20 cellular contexts compared by ENCODE assay signal in the genomic region with DNA sequence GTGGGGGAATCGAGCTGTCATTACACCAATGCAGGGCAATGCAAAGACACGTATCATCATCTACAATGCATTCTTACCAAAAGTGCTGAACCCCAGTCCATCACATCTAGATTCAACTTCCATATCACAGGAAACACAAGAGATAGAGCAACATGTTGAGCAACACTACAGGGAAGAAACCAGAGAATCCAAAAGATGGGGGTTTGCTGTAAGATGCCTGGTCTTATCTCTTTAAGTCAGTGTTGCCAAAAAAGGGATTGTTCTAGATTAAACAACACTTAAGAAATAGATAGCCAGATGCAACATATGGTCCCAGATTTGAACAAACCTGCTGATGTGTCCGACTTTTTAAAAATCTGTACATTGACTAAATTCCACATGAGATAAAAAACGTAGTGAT.
DNase-seq lines count a peak whose midpoint lies in the region; ATAC-seq, FAIRE-seq and TF ChIP-seq lines count a peak whose summit lies in the region.
"Had no signal": no experiment of that assay in that cellular context is flagged by ENCODE, and none has a peak within 500 bp of the region (broad histone marks: within the 10 kb centered on the region; RNA-seq: fewer than 3 reads in every experiment).

No MANE protein-coding gene starts in this region.

- no peaks in the 10 kb centered on the region for H4K20me1 ChIP-seq in K562 (replicated peaks; ENCODE audit: control insufficient read depth, insufficient read depth, low read length)

- TF ChIP-seq RAD21 in K562 (CRISPR knock-in tag; conservative IDR thresholded peaks at IDR 0.05 in 1 of 2, IDR thresholded peaks at IDR 0.05 in 1 of 2): no peak

- POLR2A ChIA-PET in K562 (lab: Yijun Ruan, JAX): no interaction called here

- TF ChIP-seq POLR2A in K562 (conservative IDR thresholded peaks at IDR 0.05): no peak

- FAIRE-seq in K562 (lab: Jason Lieb, UNC): no peak
- FAIRE-seq: A549, D721Med, G401.6, GM12891, GM19239 had no signal

- DNase-seq in NCI-H226: peak; percentile 29
- no peak for DNase-seq in K562 (ENCODE audit: extremely low read depth in 1 of 4, low spot score in 3 of 4)
- DNase-seq in fibroblast of villous mesenchyme (ENCODE audit: low read depth): peak; percentile 66
- no peak for DNase-seq in posterior cingulate gyrus
- DNase-seq: AML-193; Caco-2; Calu3; CD4-positive, alpha-beta T cell; CD8-positive, alpha-beta T cell; DMS79 treated with DMSO at 0.1 percent for 48 hours; GF-D8 had no signal

- H3K4me3 ChIP-seq in K562 (no peak overlapping the region), fibroblast of villous mesenchyme (ENCODE audit: low read depth, low read length) (no peak overlapping the region)
- H3K4me3 ChIP-seq: A549; BLaER1 treated with 17β-estradiol and CSF1 and Interleukin-3, amounts not matched to agents 10 nM and 100 nM had no signal

- no TSS peak for BruUV-seq in K562 (replicated peaks; lab: Mats Ljungman, UMichigan)

- no peaks in the 10 kb centered on the region for H3K4me1 ChIP-seq in K562 (replicated peaks in 1 of 2; ENCODE audit: control insufficient read depth in 2 of 2, insufficient read depth in 2 of 2, low read length in 2 of 2)
- H3K4me1 ChIP-seq: Caco-2 had no signal

- H3K79me2 ChIP-seq in K562 (ENCODE audit: control insufficient read depth, insufficient read depth, low read length): no peaks in the 10 kb centered on the region

- no peak for TF ChIP-seq CTCF in K562 (IDR thresholded peaks at IDR 0.05 in 2 of 3, conservative IDR thresholded peaks at IDR 0.05 in 1 of 3; ENCODE audit: insufficient read depth in 2 of 3, low read depth in 1 of 3, low read length in 3 of 3)
- TF ChIP-seq CTCF in fibroblast of villous mesenchyme (IDR thresholded peaks at IDR 0.05; ENCODE audit: insufficient read depth, low read depth, low read length): no peak

- ATAC-seq in K562 (no peak), GM19324 (IDR thresholded peaks at IDR 0.05; ENCODE audit: low FRiP score, unreplicated experiment) (no peak)
- ATAC-seq: A549; CD8-positive, alpha-beta T cell had no signal

- no peak for TF ChIP-seq EP300 in K562 (IDR thresholded peaks at IDR 0.05; ENCODE audit: low read length)

- no peak overlapping the region for H3K9ac ChIP-seq in K562 (ENCODE audit: insufficient read depth in 1 of 2, low read depth in 2 of 2, low read length in 2 of 2)
- H3K9ac ChIP-seq: BLaER1 treated with 17β-estradiol and CSF1 and Interleukin-3, amounts not matched to agents 10 nM and 100 nM had no signal

- H3K36me3 ChIP-seq in K562 (ENCODE audit: control insufficient read depth, insufficient read depth, low read length): no peaks in the 10 kb centered on the region

- CTCF ChIA-PET in K562 (lab: Yijun Ruan, JAX; ENCODE audit: low intra/inter-chr PET ratio): no interaction called here

- H3K27me3 ChIP-seq in K562 (ENCODE audit: control insufficient read depth in 2 of 2, insufficient read depth in 2 of 2, low read length in 2 of 2): no peaks in the 10 kb centered on the region
- H3K27me3 ChIP-seq: BLaER1 treated with 17β-estradiol and CSF1 and Interleukin-3, amounts not matched to agents 10 nM and 100 nM had no signal

- H3K4me2 ChIP-seq in K562 (ENCODE audit: insufficient read depth, low read length): no peak overlapping the region
- H3K4me2 ChIP-seq: A549; BLaER1 treated with 17β-estradiol and CSF1 and Interleukin-3, amounts not matched to agents 10 nM and 100 nM had no signal

- in situ Hi-C loops in K562 (cut with MboI): no loop called here

- no peak overlapping the region for H3K27ac ChIP-seq in K562 (ENCODE audit: extremely low read depth, low read depth, low read length)
- H3K27ac ChIP-seq: 22Rv1; A549; BLaER1 treated with 17β-estradiol and CSF1 and Interleukin-3, amounts not matched to agents 10 nM and 100 nM; C4-2B had no signal

- no peak overlapping the region for H2AFZ ChIP-seq in K562 (ENCODE audit: low read depth, low read length)

- H3K9me1 ChIP-seq in K562 (ENCODE audit: control insufficient read depth, insufficient read depth, low read length): no peaks in the 10 kb centered on the region

- WGBS in K562 (ENCODE audit: insufficient coverage, low coverage, missing lambda C conversion rate): 0% methylated on average over 4 of the region's 4 CpGs

- no peaks in the 10 kb centered on the region for H3K9me3 ChIP-seq in K562 (replicated peaks; ENCODE audit: control insufficient read depth, insufficient read depth, low read depth, low read length)
- H3K9me3 ChIP-seq: A549, Caco-2 had no signal

- intact Hi-C loops in K562 (cut with micrococcal nuclease): no loop called here
- intact Hi-C loops in posterior cingulate gyrus (cut with DNase I): no loop called here

TF ChIP-seq in K562, 482 proteins besides CTCF, POLR2A, EP300 and RAD21:
- TF ChIP-seq TCFL5 (CRISPR knock-in tag; conservative IDR thresholded peaks at IDR 0.05) (no peak), CBFA2T3 (IDR thresholded peaks at IDR 0.05) (peak; percentile 26; the same call in 1 of the 2 replicates), ZNF41 (CRISPR knock-in tag; conservative IDR thresholded peaks at IDR 0.05) (no peak)

Comparison
In these comparisons a context has a peak if more than half of its experiments do, and no peak if none do; other contexts are left out.
1. DNase-seq: peak in NCI-H226 (single experiment) and fibroblast of villous mesenchyme (single experiment); none in K562 (0 of 4) and posterior cingulate gyrus (0 of 10).